15 cellular contexts compared by ENCODE assay signal in genomic region chr14:105940534-105941225, GRCh38.
"Had no signal": no experiment of that assay in that cellular context is flagged by ENCODE, and none has a peak within 500 bp of the region (broad histone marks: within the 10 kb centered on the region; RNA-seq: fewer than 3 reads in every experiment).

No MANE protein-coding gene starts in this region.

- H3K27me3 ChIP-seq: adrenal gland, tibial nerve, vagina had no signal

- H3K4me3 ChIP-seq: adrenal gland, esophagus muscularis mucosa, tibial nerve, vagina had no signal

- H3K4me3 Mint-ChIP-seq: activated CD4-positive, alpha-beta T cell treated with anti-CD3 and anti-CD28 coated beads for 36 hours; activated CD8-positive, alpha-beta T cell treated with anti-CD3 and anti-CD28 coated beads, Interleukin-2, amount 10 ng/mL, durations not matched to agents 7 days and 5 days; activated naive CD4-positive, alpha-beta T cell treated with anti-CD3 and anti-CD28 coated beads, Interleukin-2, amount 50 U/mL, for 24 hours; mesothelial cell of epicardium had no signal

- H2AFZ ChIP-seq: parathyroid adenoma had no signal

- H3K27me3 Mint-ChIP-seq: activated CD4-positive, alpha-beta T cell treated with anti-CD3 and anti-CD28 coated beads for 36 hours; activated naive CD4-positive, alpha-beta T cell treated with anti-CD3 and anti-CD28 coated beads, Interleukin-2, amount 50 U/mL, for 24 hours; stimulated activated naive B cell treated with anti-CD40 and anti-IgM and Interleukin-4, amounts not matched to agents 10 μg/mL and 1 μg/mL and 100 μg/mL, for 72 hours had no signal

- H3K9ac ChIP-seq: parathyroid adenoma had no signal

- DNase-seq: activated CD4-positive, alpha-beta T cell treated with anti-CD3 and anti-CD28 coated beads for 36 hours; activated CD8-positive, alpha-beta T cell treated with anti-CD3 and anti-CD28 coated beads, Interleukin-2, amount 10 ng/mL, durations not matched to agents 7 days and 5 days; activated T-cell treated with anti-CD3 and anti-CD28 coated beads for 4 hours; hippocampal formation; kidney glomerular epithelial cell; stimulated activated CD4-positive, alpha-beta T cell treated with anti-CD3 and anti-CD28 coated beads, Interleukin-2, amount 100 ng/mL, for 48 hours; stimulated activated naive B cell treated with anti-CD40 and anti-IgM and Interleukin-4, amounts not matched to agents 10 μg/mL and 1 μg/mL and 100 μg/mL, for 72 hours; substantia nigra had no signal

- H3K36me3 Mint-ChIP-seq: stimulated activated naive B cell treated with anti-CD40 and anti-IgM and Interleukin-4, amounts not matched to agents 10 μg/mL and 1 μg/mL and 100 μg/mL, for 72 hours had no signal

- H3K9me3 ChIP-seq: adrenal gland had no signal

- H3K79me2 ChIP-seq: parathyroid adenoma had no signal

- H3K27ac Mint-ChIP-seq: activated CD4-positive, alpha-beta T cell treated with anti-CD3 and anti-CD28 coated beads for 36 hours; activated CD8-positive, alpha-beta T cell treated with anti-CD3 and anti-CD28 coated beads, Interleukin-2, amount 10 ng/mL, durations not matched to agents 7 days and 5 days; activated naive CD4-positive, alpha-beta T cell treated with anti-CD3 and anti-CD28 coated beads, Interleukin-2, amount 50 U/mL, for 24 hours; mesothelial cell of epicardium; stimulated activated naive B cell treated with anti-CD40 and anti-IgM and Interleukin-4, amounts not matched to agents 10 μg/mL and 1 μg/mL and 100 μg/mL, for 72 hours had no signal

- H3K36me3 ChIP-seq: adrenal gland, esophagus muscularis mucosa, tibial nerve, vagina had no signal

- H3K9me3 Mint-ChIP-seq: stimulated activated naive B cell treated with anti-CD40 and anti-IgM and Interleukin-4, amounts not matched to agents 10 μg/mL and 1 μg/mL and 100 μg/mL, for 72 hours had no signal

- H3K4me1 ChIP-seq: adrenal gland, parathyroid adenoma, tibial nerve, vagina had no signal

- ATAC-seq: activated CD4-positive, alpha-beta T cell treated with anti-CD3 and anti-CD28 coated beads for 36 hours; activated CD8-positive, alpha-beta T cell treated with anti-CD3 and anti-CD28 coated beads, Interleukin-2, amount 10 ng/mL, durations not matched to agents 7 days and 5 days had no signal

- H3K27ac ChIP-seq: adrenal gland, esophagus muscularis mucosa, parathyroid adenoma, tibial nerve, vagina had no signal

- H3K4me1 Mint-ChIP-seq: activated CD4-positive, alpha-beta T cell treated with anti-CD3 and anti-CD28 coated beads for 36 hours; mesothelial cell of epicardium had no signal
